ENCODE assay signal across 7 cellular contexts in genomic region chr18:77132369-77133050, GRCh38. TPM values are rescaled to one million over a fixed set of nuclear protein-coding genes. Genes with fewer than 3 reads are reported as not detected.
DNase-seq lines count a peak whose midpoint lies in the region; ATAC-seq and TF ChIP-seq lines count a peak whose summit lies in the region.

MBP (minus strand) TSS chr18:77132783; CDS start chr18:77105261, 27,522 bp downstream.

- H3K4me1 Mint-ChIP-seq in endothelial cell (ENCODE audit: unreplicated experiment) (peaks cover 14% of the 10 kb centered on the region), naive B cell (peaks cover 44 to 54% (median 53%) of the 10 kb centered on the region in 3 donors)

- H3K36me3 Mint-ChIP-seq in endothelial cell (ENCODE audit: low read depth, unreplicated experiment) (peaks cover 4% of the 10 kb centered on the region), naive B cell (no peaks in the 10 kb centered on the region)

- peak; percentile 80 for TF ChIP-seq POLR2A in GM18526 (IDR thresholded peaks at IDR 0.05; ENCODE audit: extremely low read depth, insufficient read length)

- ATAC-seq in HG02840 (IDR thresholded peaks at IDR 0.05; ENCODE audit: low FRiP score, unreplicated experiment) (peak; percentile 59), naive B cell (ENCODE audit: low read depth in 2 of 2) (peak; percentile 47 to 49)

- DNase-seq in NCI-H2171 (lab: John Stamatoyannopoulos, UW) (peak; percentile 39), endothelial cell (ENCODE audit: low spot score) (peak; percentile 40), naive B cell (peak; percentile 68)
- peak; percentile 88 for DNase-seq in activated CD8-positive, alpha-beta memory T cell treated with anti-CD3 and anti-CD28 coated beads for 24 hours

- H3K9me3 Mint-ChIP-seq in endothelial cell (ENCODE audit: unreplicated experiment) (peaks cover 5% of the 10 kb centered on the region), naive B cell (no peaks in the 10 kb centered on the region)

- H3K27ac Mint-ChIP-seq in endothelial cell (ENCODE audit: unreplicated experiment) = no peak within 1 kb of the TSS
- peak within 1 kb of the TSS; percentile 85 to 99 (median 98) for H3K27ac Mint-ChIP-seq in naive B cell

- H3K27me3 Mint-ChIP-seq in endothelial cell (ENCODE audit: unreplicated experiment) = peaks cover 14% of the 10 kb centered on the region
- H3K27me3 Mint-ChIP-seq in naive B cell = no peaks in the 10 kb centered on the region

- H3K27ac ChIP-seq in temporal lobe (ENCODE audit: low read depth, low read length) = no peak within 1 kb of the TSS

- H3K4me3 Mint-ChIP-seq in endothelial cell (ENCODE audit: unreplicated experiment) = peak within 1 kb of the TSS; percentile 94
- peak within 1 kb of the TSS; percentile 88 to 98 (median 96) for H3K4me3 Mint-ChIP-seq in naive B cell

- no peak for TF ChIP-seq CTCF in endothelial cell (IDR thresholded peaks at IDR 0.05; ENCODE audit: unreplicated experiment)

RNA-seq across cellular contexts. Expression of gene MBP, which starts in this region (rescaled TPM):
- total RNA-seq in endothelial cell (ENCODE audit: unreplicated experiment) (9.7 TPM), temporal lobe (10.1 TPM)
- polyA plus RNA-seq in naive B cell (ENCODE audit: low read depth in 6 of 6) = 10 to 100 TPM; 35.4 to 69.2 (median 66.6) TPM
